Comparison of ENCODE assay signal across 17 cellular contexts in the genomic region with DNA sequence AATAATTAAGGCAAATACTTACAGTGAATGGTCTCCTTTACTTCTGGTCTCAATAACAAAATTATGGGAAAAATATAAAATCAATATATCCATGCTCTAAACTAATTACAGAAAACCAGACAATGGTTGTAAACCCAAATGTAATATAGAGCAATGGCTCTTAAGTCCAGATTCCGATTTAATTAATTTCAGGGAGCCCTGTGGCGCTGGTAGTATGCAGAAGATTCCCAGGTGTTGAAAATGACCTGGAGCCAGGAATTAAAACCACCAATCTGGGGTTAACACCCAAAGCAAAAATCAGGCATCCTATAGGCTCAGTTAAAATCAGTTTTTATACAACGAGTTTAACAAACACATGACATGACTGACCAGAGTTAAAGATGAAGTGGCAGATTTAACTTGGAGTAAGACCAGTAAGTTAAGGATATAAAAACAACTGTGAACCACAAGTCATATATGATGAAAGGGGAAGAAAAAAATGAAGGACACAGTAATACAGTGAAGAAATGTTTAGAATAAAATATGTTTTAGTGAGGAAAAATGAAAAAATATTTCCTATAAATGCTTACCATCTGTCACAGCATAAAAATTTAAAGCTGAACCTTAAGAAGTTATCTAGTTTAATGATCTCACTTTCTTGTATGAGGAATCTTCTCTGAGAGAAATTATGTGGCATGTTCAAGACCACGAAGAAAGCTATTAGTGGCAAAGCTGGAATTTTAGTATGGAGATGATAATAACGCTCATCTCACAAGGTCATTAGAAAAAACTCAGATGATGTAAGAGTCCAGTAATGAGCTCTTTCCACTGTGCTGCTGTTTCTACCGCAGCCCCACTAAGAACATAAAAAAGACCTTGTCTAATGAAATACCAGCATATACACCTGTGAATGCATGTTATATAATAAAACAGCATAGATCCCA. TPM values are rescaled to one million over a fixed set of nuclear protein-coding genes. Genes with fewer than 3 reads are reported as not detected.
DNase-seq lines count a peak whose midpoint lies in the region; ATAC-seq and TF ChIP-seq lines count a peak whose summit lies in the region.
"Had no signal": no experiment of that assay in that cellular context is flagged by ENCODE, and none has a peak within 500 bp of the region (broad histone marks: within the 10 kb centered on the region; RNA-seq: fewer than 3 reads in every experiment).

No MANE protein-coding gene starts in this region.

- no peak overlapping the region for H3K4me3 ChIP-seq in GM23338
- H3K4me3 ChIP-seq in fibroblast of mammary gland (ENCODE audit: control insufficient read depth, low read depth, low read length), result no peak overlapping the region
- H3K4me3 ChIP-seq in Caco-2 (ENCODE audit: low read depth, low read length), result no peak overlapping the region

- no peak overlapping the region for H3K27ac ChIP-seq in GM23338 (ENCODE audit: low read depth)

- H3K9me3 Mint-ChIP-seq in GM23338 (no peaks in the 10 kb centered on the region), Caco-2 (ENCODE audit: unreplicated experiment) (no peaks in the 10 kb centered on the region)
- H3K9me3 Mint-ChIP-seq in stimulated activated memory B cell treated with anti-CD40 and anti-IgM and Interleukin-4, amounts not matched to agents 10 μg/mL and 1 μg/mL and 100 μg/mL, for 72 hours, result no peaks in the 10 kb centered on the region
- H3K9me3 Mint-ChIP-seq: activated CD4-positive, alpha-beta memory T cell treated with anti-CD3 and anti-CD28 coated beads, Interleukin-2, amount 10 ng/mL, durations not matched to agents 7 days and 5 days; activated T-helper 17 cell treated with anti-CD3 and anti-CD28 coated beads, Interleukin-2, amount 50 U/mL, for 72 hours; CD4-positive, CD25-positive, alpha-beta regulatory T cell; endodermal cell; naive thymus-derived CD8-positive, alpha-beta T cell; stimulated activated naive CD8-positive, alpha-beta T cell treated with anti-CD3 and anti-CD28 coated beads, Interleukin-15, amount 100 ng/mL, for 72 hours had no signal

- H3K4me1 Mint-ChIP-seq in GM23338, result no peaks in the 10 kb centered on the region
- peaks cover 4% of the 10 kb centered on the region for H3K4me1 Mint-ChIP-seq in stimulated activated memory B cell treated with anti-CD40 and anti-IgM and Interleukin-4, amounts not matched to agents 10 μg/mL and 1 μg/mL and 100 μg/mL, for 72 hours
- no peaks in the 10 kb centered on the region for H3K4me1 Mint-ChIP-seq in Caco-2 (ENCODE audit: low read depth, unreplicated experiment)

- no peaks in the 10 kb centered on the region for H3K9me3 ChIP-seq in Caco-2

- ATAC-seq in GM23338, result no peak
- peak; percentile 53 for ATAC-seq in SK-N-SH treated with all-trans-retinoic acid at 6 μM for 48 hours
- ATAC-seq in stimulated activated memory B cell treated with anti-CD40 and anti-IgM and Interleukin-4, amounts not matched to agents 10 μg/mL and 1 μg/mL and 100 μg/mL, for 72 hours, result no peak
- ATAC-seq: activated T-helper 17 cell treated with anti-CD3 and anti-CD28 coated beads, Interleukin-2, amount 50 U/mL, for 72 hours; naive thymus-derived CD8-positive, alpha-beta T cell; stimulated activated naive CD8-positive, alpha-beta T cell treated with anti-CD3 and anti-CD28 coated beads, Interleukin-15, amount 100 ng/mL, for 72 hours had no signal

- H3F3A ChIP-seq in GM23338 (replicated peaks; ENCODE audit: low read depth), result no peaks in the 10 kb centered on the region

- CTCF ChIA-PET in Caco-2 (lab: Charles Lee), result no interaction called here

- no peak for DNase-seq in GM23338 (ENCODE audit: low spot score)
- peak; percentile 38 for DNase-seq in fibroblast of mammary gland (ENCODE audit: low read depth)
- peak; percentile 30 for DNase-seq in non-pigmented ciliary epithelial cell (ENCODE audit: low read depth)
- DNase-seq in putamen (ENCODE audit: low spot score), result no peak
- no peak for DNase-seq in Caco-2
- no peak for DNase-seq in NCI-H2227 treated with DMSO at 0.1 percent for 48 hours (lab: John Stamatoyannopoulos, UW)
- DNase-seq: activated CD4-positive, alpha-beta memory T cell treated with anti-CD3 and anti-CD28 coated beads, Interleukin-2, amount 10 ng/mL, durations not matched to agents 7 days and 5 days; CD4-positive, CD25-positive, alpha-beta regulatory T cell; endodermal cell; head of caudate nucleus; naive thymus-derived CD8-positive, alpha-beta T cell; NCI-H526 treated with DMSO at 0.1 percent for 48 hours; stimulated activated naive CD8-positive, alpha-beta T cell treated with anti-CD3 and anti-CD28 coated beads, Interleukin-15, amount 100 ng/mL, for 72 hours; T-helper 9 cell had no signal

- H2AFZ ChIP-seq in GM23338, result no peak overlapping the region

- H3K4me3 Mint-ChIP-seq in GM23338 (no peak overlapping the region), Caco-2 (ENCODE audit: unreplicated experiment) (no peak overlapping the region)
- H3K4me3 Mint-ChIP-seq in stimulated activated memory B cell treated with anti-CD40 and anti-IgM and Interleukin-4, amounts not matched to agents 10 μg/mL and 1 μg/mL and 100 μg/mL, for 72 hours, result no peak overlapping the region
- H3K4me3 Mint-ChIP-seq: activated CD4-positive, alpha-beta memory T cell treated with anti-CD3 and anti-CD28 coated beads, Interleukin-2, amount 10 ng/mL, durations not matched to agents 7 days and 5 days; activated T-helper 17 cell treated with anti-CD3 and anti-CD28 coated beads, Interleukin-2, amount 50 U/mL, for 72 hours; CD4-positive, CD25-positive, alpha-beta regulatory T cell; endodermal cell; naive thymus-derived CD8-positive, alpha-beta T cell; stimulated activated naive CD8-positive, alpha-beta T cell treated with anti-CD3 and anti-CD28 coated beads, Interleukin-15, amount 100 ng/mL, for 72 hours had no signal

- peak overlapping the region; percentile 74; the same call in 1 of the 2 replicates for H3K27ac Mint-ChIP-seq in GM23338
- no peak overlapping the region for H3K27ac Mint-ChIP-seq in stimulated activated memory B cell treated with anti-CD40 and anti-IgM and Interleukin-4, amounts not matched to agents 10 μg/mL and 1 μg/mL and 100 μg/mL, for 72 hours
- no peak overlapping the region for H3K27ac Mint-ChIP-seq in Caco-2 (ENCODE audit: unreplicated experiment)
- H3K27ac Mint-ChIP-seq: activated CD4-positive, alpha-beta memory T cell treated with anti-CD3 and anti-CD28 coated beads, Interleukin-2, amount 10 ng/mL, durations not matched to agents 7 days and 5 days; activated T-helper 17 cell treated with anti-CD3 and anti-CD28 coated beads, Interleukin-2, amount 50 U/mL, for 72 hours; endodermal cell; stimulated activated naive CD8-positive, alpha-beta T cell treated with anti-CD3 and anti-CD28 coated beads, Interleukin-15, amount 100 ng/mL, for 72 hours had no signal

- H3K27me3 Mint-ChIP-seq in GM23338 (ENCODE audit: insufficient read depth, low read depth, poor library complexity), result no peaks in the 10 kb centered on the region
- H3K27me3 Mint-ChIP-seq in stimulated activated memory B cell treated with anti-CD40 and anti-IgM and Interleukin-4, amounts not matched to agents 10 μg/mL and 1 μg/mL and 100 μg/mL, for 72 hours, result no peaks in the 10 kb centered on the region
- no peaks in the 10 kb centered on the region for H3K27me3 Mint-ChIP-seq in Caco-2 (ENCODE audit: insufficient read depth, unreplicated experiment)
- H3K27me3 Mint-ChIP-seq: activated CD4-positive, alpha-beta memory T cell treated with anti-CD3 and anti-CD28 coated beads, Interleukin-2, amount 10 ng/mL, durations not matched to agents 7 days and 5 days; activated T-helper 17 cell treated with anti-CD3 and anti-CD28 coated beads, Interleukin-2, amount 50 U/mL, for 72 hours; CD4-positive, CD25-positive, alpha-beta regulatory T cell; naive thymus-derived CD8-positive, alpha-beta T cell; stimulated activated naive CD8-positive, alpha-beta T cell treated with anti-CD3 and anti-CD28 coated beads, Interleukin-15, amount 100 ng/mL, for 72 hours had no signal

- H3K9me2 ChIP-seq in GM23338 (ENCODE audit: insufficient read depth), result no peaks in the 10 kb centered on the region

- TF ChIP-seq CTCF in GM23338 (conservative IDR thresholded peaks at IDR 0.05; ENCODE audit: low read depth in 2 of 2), result no peak
- TF ChIP-seq CTCF in fibroblast of mammary gland (conservative IDR thresholded peaks at IDR 0.05; ENCODE audit: control insufficient read depth, insufficient read depth, low read depth, low read length), result no peak
- no peak for TF ChIP-seq CTCF in Caco-2 (IDR thresholded peaks at IDR 0.05; ENCODE audit: insufficient read depth in 1 of 2, low read depth in 1 of 2, low read length in 1 of 2, severe bottlenecking in 1 of 2, unreplicated experiment in 1 of 2)

- intact Hi-C loops in Caco-2 (cut with micrococcal nuclease; ENCODE audit: unreplicated experiment), result no loop called here

- POLR2A ChIA-PET in Caco-2 (lab: Charles Lee), result interaction anchor here (0.6 kb wide), 1 partner anchor 48 kb away, joined by 8 read pairs; a partner anchor contains a TSS

- no peaks in the 10 kb centered on the region; the same call in 1 of the 2 replicates for H4K20me1 ChIP-seq in GM23338 (replicated peaks; ENCODE audit: insufficient read depth)

- no TSS peak for BruUV-seq in Caco-2 (replicated peaks; lab: Mats Ljungman, UMichigan)

- no peaks in the 10 kb centered on the region for H3K79me2 ChIP-seq in GM23338 (replicated peaks; ENCODE audit: insufficient read depth)

- no peak overlapping the region for H3K4me2 ChIP-seq in GM23338

- H3K36me3 Mint-ChIP-seq in GM23338 (ENCODE audit: low read depth) (no peaks in the 10 kb centered on the region), Caco-2 (ENCODE audit: insufficient read depth, unreplicated experiment) (peaks cover 8% of the 10 kb centered on the region)
- H3K36me3 Mint-ChIP-seq in stimulated activated memory B cell treated with anti-CD40 and anti-IgM and Interleukin-4, amounts not matched to agents 10 μg/mL and 1 μg/mL and 100 μg/mL, for 72 hours, result peaks cover 33% of the 10 kb centered on the region

- no peaks in the 10 kb centered on the region for H3K27me3 ChIP-seq in GM23338 (ENCODE audit: insufficient read depth)
- H3K27me3 ChIP-seq in Caco-2 (replicated peaks; ENCODE audit: control insufficient read depth, insufficient read depth, low read length), result no peaks in the 10 kb centered on the region

- H3K4me1 ChIP-seq in GM23338 (ENCODE audit: insufficient read depth) (no peaks in the 10 kb centered on the region), Caco-2 (no peaks in the 10 kb centered on the region)

- no peaks in the 10 kb centered on the region for H3K36me3 ChIP-seq in GM23338 (ENCODE audit: insufficient read depth)
- H3K36me3 ChIP-seq in Caco-2 (ENCODE audit: control insufficient read depth, insufficient read depth, low read length), result no peaks in the 10 kb centered on the region; the same call in 1 of the 2 replicates

RNA-seq across cellular contexts. Expression of a gene that starts 45.8 kb away (rescaled TPM):
- total RNA-seq in GM23338 (2014; rRNA removed; shearing (Covaris generic)), result 0.10 TPM in 1 of 2 replicates, not detected in the other
- polyA plus RNA-seq in GM23338 (2016; fragmentation: Nextera tagmentation; extraction: Ambion mirVana), result 0.27 TPM in 1 of 2 replicates, not detected in the other
- total RNA-seq in Caco-2 (2022), result 0.86 and 0.91 TPM in 2 replicates

RNA-seq across cellular contexts. Expression of a gene that starts 48.3 kb away (rescaled TPM):
- total RNA-seq in GM23338 (2014; rRNA removed; shearing (Covaris generic)), result 12.0 and 17.0 TPM in 2 replicates
- 5.8 and 6.7 TPM in 2 replicates for polyA plus RNA-seq in GM23338 (2016; fragmentation: Nextera tagmentation; extraction: Ambion mirVana)
- total RNA-seq in Caco-2 (2022), result 21.9 and 23.2 TPM in 2 replicates

RNA-seq across cellular contexts. Expression of a gene that starts 48.6 kb away (rescaled TPM):
- total RNA-seq in GM23338 (2014; rRNA removed; shearing (Covaris generic)), result 37.1 and 37.6 TPM in 2 replicates
- 35.9 and 41.3 TPM in 2 replicates for polyA plus RNA-seq in GM23338 (2016; fragmentation: Nextera tagmentation; extraction: Ambion mirVana)
- total RNA-seq in Caco-2 (2022), result 41.2 and 49.0 TPM in 2 replicates

Comparison
In these comparisons a context has a peak if more than half of its experiments do, and no peak if none do; other contexts are left out.
1. DNase-seq: peak in fibroblast of mammary gland (single experiment) and non-pigmented ciliary epithelial cell (single experiment); none in GM23338 (single experiment), putamen (single experiment), Caco-2 (0 of 2) and NCI-H2227 treated with DMSO at 0.1 percent for 48 hours (single experiment).